Comparison of ENCODE assay signal across 12 cellular contexts in the genomic region with DNA sequence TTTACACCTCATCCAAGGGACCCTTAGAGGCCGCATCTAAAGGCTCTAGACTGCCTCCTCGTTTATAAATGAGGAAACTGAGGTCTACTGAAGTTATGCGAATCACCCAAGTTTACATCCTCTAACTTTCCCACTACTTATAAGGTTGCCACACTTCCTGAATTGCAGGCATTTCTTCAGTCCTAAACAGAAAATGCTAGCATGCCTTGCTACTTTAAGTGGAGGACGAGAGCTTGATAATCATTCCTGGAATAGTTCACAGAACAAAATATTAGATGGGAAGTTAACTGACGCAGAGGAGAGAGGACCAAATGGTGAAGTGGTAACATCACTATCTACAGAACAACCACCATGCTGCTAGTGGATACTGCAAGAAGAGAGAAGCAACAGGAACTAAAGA.
DNase-seq lines count a peak whose midpoint lies in the region; ATAC-seq, FAIRE-seq and TF ChIP-seq lines count a peak whose summit lies in the region.
"Had no signal": no experiment of that assay in that cellular context is flagged by ENCODE, and none has a peak within 500 bp of the region (broad histone marks: within the 10 kb centered on the region; RNA-seq: fewer than 3 reads in every experiment).

No MANE protein-coding gene starts in this region.

- H3K36me3 Mint-ChIP-seq in nephron progenitor cell (ENCODE audit: low read depth): peaks cover 10% of the 10 kb centered on the region
- H3K36me3 Mint-ChIP-seq in activated CD8-positive, alpha-beta memory T cell treated with anti-CD3 and anti-CD28 coated beads, Interleukin-2, amount 10 ng/mL, durations not matched to agents 7 days and 5 days: peaks cover 1% of the 10 kb centered on the region

- BruUV-seq in endothelial cell of umbilical vein (replicated peaks; lab: Mats Ljungman, UMichigan): no TSS peak

- H3K4me3 ChIP-seq in endothelial cell of umbilical vein (replicated peaks in 1 of 3; ENCODE audit: insufficient read depth in 1 of 3, low read depth in 1 of 3, low read length in 3 of 3): no peak overlapping the region
- H3K4me3 ChIP-seq: PC-9 had no signal

- H3K27ac Mint-ChIP-seq in nephron progenitor cell: peak overlapping the region; percentile 8
- no peak overlapping the region for H3K27ac Mint-ChIP-seq in activated CD8-positive, alpha-beta memory T cell treated with anti-CD3 and anti-CD28 coated beads, Interleukin-2, amount 10 ng/mL, durations not matched to agents 7 days and 5 days
- H3K27ac Mint-ChIP-seq: B cell had no signal

- FAIRE-seq in endothelial cell of umbilical vein (lab: Jason Lieb, UNC): no peak
- FAIRE-seq: keratinocyte had no signal

- H3K9me3 Mint-ChIP-seq in nephron progenitor cell: no peaks in the 10 kb centered on the region
- no peaks in the 10 kb centered on the region for H3K9me3 Mint-ChIP-seq in activated CD8-positive, alpha-beta memory T cell treated with anti-CD3 and anti-CD28 coated beads, Interleukin-2, amount 10 ng/mL, durations not matched to agents 7 days and 5 days (ENCODE audit: low read depth)

- no peak overlapping the region for H2AFZ ChIP-seq in endothelial cell of umbilical vein (ENCODE audit: low read depth, low read length)
- H2AFZ ChIP-seq: PC-9 had no signal

- peaks cover 3% of the 10 kb centered on the region for H4K20me1 ChIP-seq in endothelial cell of umbilical vein (replicated peaks; ENCODE audit: control insufficient read depth, extremely low read depth, insufficient read depth, low read length)

- TF ChIP-seq POLR2A in endothelial cell of umbilical vein (IDR thresholded peaks at IDR 0.05; ENCODE audit: low read depth, low read length): no peak

- H3K36me3 ChIP-seq in endothelial cell of umbilical vein (ENCODE audit: control insufficient read depth in 2 of 2, extremely low read depth in 1 of 2, insufficient read depth in 2 of 2, low read length in 2 of 2): no peaks in the 10 kb centered on the region

- intact Hi-C loops in endothelial cell of umbilical vein (cut with micrococcal nuclease): loop anchor here (2.0 kb wide), 1 partner anchor 19 kb away; no protein-coding TSS in a partner anchor

- POLR2A ChIA-PET in endothelial cell of umbilical vein (lab: Charles Lee): no interaction called here

- no peaks in the 10 kb centered on the region for H3K9me3 ChIP-seq in endothelial cell of umbilical vein (replicated peaks; ENCODE audit: control insufficient read depth, insufficient read depth, low read length)

- no peak overlapping the region for H3K9ac ChIP-seq in endothelial cell of umbilical vein (replicated peaks; ENCODE audit: extremely low read depth, insufficient read depth, low read length)

- DNase-seq in AML-193 (lab: John Stamatoyannopoulos, UW): peak; percentile 79 to 81
- peak; percentile 88 for DNase-seq in MV-4-11 (lab: John Stamatoyannopoulos, UW)
- peak; percentile 22 for DNase-seq in endothelial cell of umbilical vein (ENCODE audit: low read depth, low spot score)
- no peak for DNase-seq in nephron progenitor cell
- DNase-seq in activated CD8-positive, alpha-beta memory T cell treated with anti-CD3 and anti-CD28 coated beads, Interleukin-2, amount 10 ng/mL, durations not matched to agents 7 days and 5 days: no peak
- no peak for DNase-seq in amygdala (lab: John Stamatoyannopoulos, UW)
- DNase-seq in NCI-H82 treated with DMSO at 0.1 percent for 48 hours (lab: John Stamatoyannopoulos, UW; ENCODE audit: unreplicated experiment): no peak
- DNase-seq in DMS79 (lab: John Stamatoyannopoulos, UW): no peak
- DNase-seq: activated T-cell treated with anti-CD3 and anti-CD28 coated beads for 4 hours, PC-9 had no signal

- H3K9me1 ChIP-seq in endothelial cell of umbilical vein (replicated peaks; ENCODE audit: control insufficient read depth, extremely low read depth, insufficient read depth, low read length): no peaks in the 10 kb centered on the region

- no peak overlapping the region for H3K4me3 Mint-ChIP-seq in nephron progenitor cell
- H3K4me3 Mint-ChIP-seq in activated CD8-positive, alpha-beta memory T cell treated with anti-CD3 and anti-CD28 coated beads, Interleukin-2, amount 10 ng/mL, durations not matched to agents 7 days and 5 days: no peak overlapping the region
- H3K4me3 Mint-ChIP-seq: B cell had no signal

- no peaks in the 10 kb centered on the region for H3K4me1 ChIP-seq in endothelial cell of umbilical vein (ENCODE audit: control insufficient read depth, extremely low read depth, insufficient read depth, low read length)

- TF ChIP-seq CTCF in endothelial cell of umbilical vein (IDR thresholded peaks at IDR 0.05; ENCODE audit: extremely low read depth in 1 of 2, insufficient read depth in 1 of 2, low read depth in 1 of 2, low read length in 2 of 2) (no peak), nephron progenitor cell (IDR thresholded peaks at IDR 0.05) (no peak)

- H3K4me1 Mint-ChIP-seq in nephron progenitor cell: peaks cover 52% of the 10 kb centered on the region
- H3K4me1 Mint-ChIP-seq in activated CD8-positive, alpha-beta memory T cell treated with anti-CD3 and anti-CD28 coated beads, Interleukin-2, amount 10 ng/mL, durations not matched to agents 7 days and 5 days: peaks cover 9% of the 10 kb centered on the region

- CTCF ChIA-PET in endothelial cell of umbilical vein (lab: Charles Lee): interaction anchor here (0.9 to 1.7 kb wide), 5 partner anchors 23 to 172 kb away, joined by 3 to 4 read pairs (median 4); no protein-coding TSS in a partner anchor
- CTCF ChIA-PET in activated CD8-positive, alpha-beta memory T cell treated with anti-CD3 and anti-CD28 coated beads, Interleukin-2, amount 10 ng/mL, durations not matched to agents 7 days and 5 days (lab: Charles Lee): no interaction called here

- no peaks in the 10 kb centered on the region for H3K27me3 Mint-ChIP-seq in nephron progenitor cell (ENCODE audit: low read depth, poor library complexity)
- H3K27me3 Mint-ChIP-seq in activated CD8-positive, alpha-beta memory T cell treated with anti-CD3 and anti-CD28 coated beads, Interleukin-2, amount 10 ng/mL, durations not matched to agents 7 days and 5 days: no peaks in the 10 kb centered on the region

- peaks cover 77% of the 10 kb centered on the region for H3K79me2 ChIP-seq in endothelial cell of umbilical vein (ENCODE audit: control insufficient read depth, insufficient read depth, low read length)

- dilution Hi-C loops in endothelial cell of umbilical vein (cut with MboI; ENCODE audit: extremely low pct_ligation_motif_present, low sequenced_read_pairs): no loop called here

- no peaks in the 10 kb centered on the region for H3K27me3 ChIP-seq in endothelial cell of umbilical vein (ENCODE audit: control insufficient read depth in 2 of 2, insufficient read depth in 2 of 2, low read length in 2 of 2)

- H3K27ac ChIP-seq in endothelial cell of umbilical vein (ENCODE audit: insufficient read depth, low read depth, low read length): no peak overlapping the region
- H3K27ac ChIP-seq: PC-9 had no signal

- no peak for ATAC-seq in activated CD8-positive, alpha-beta memory T cell treated with anti-CD3 and anti-CD28 coated beads, Interleukin-2, amount 10 ng/mL, durations not matched to agents 7 days and 5 days

- H3K4me2 ChIP-seq in endothelial cell of umbilical vein (ENCODE audit: insufficient read depth, low read length): no peak overlapping the region
- H3K4me2 ChIP-seq: PC-9 had no signal

TF ChIP-seq in endothelial cell of umbilical vein, 7 proteins besides CTCF, POLR2A, EP300 and RAD21:
- TF ChIP-seq EZH2 (IDR thresholded peaks at IDR 0.05; ENCODE audit: borderline replicate concordance, low read depth, low read length, severe bottlenecking): no peak
TF ChIP-seq in endothelial cell of umbilical vein: peak in this region for 0.

Comparison
In these comparisons a context has a peak if more than half of its experiments do, and no peak if none do; other contexts are left out.
1. DNase-seq: peak in AML-193 (2 of 2), MV-4-11 (single experiment) and endothelial cell of umbilical vein (single experiment); none in nephron progenitor cell (single experiment), activated CD8-positive, alpha-beta memory T cell treated with anti-CD3 and anti-CD28 coated beads, Interleukin-2, amount 10 ng/mL, durations not matched to agents 7 days and 5 days (single experiment), amygdala (0 of 56), NCI-H82 treated with DMSO at 0.1 percent for 48 hours (single experiment) and DMS79 (single experiment).